Comparison of ENCODE assay signal across 8 cellular contexts in the genomic region with DNA sequence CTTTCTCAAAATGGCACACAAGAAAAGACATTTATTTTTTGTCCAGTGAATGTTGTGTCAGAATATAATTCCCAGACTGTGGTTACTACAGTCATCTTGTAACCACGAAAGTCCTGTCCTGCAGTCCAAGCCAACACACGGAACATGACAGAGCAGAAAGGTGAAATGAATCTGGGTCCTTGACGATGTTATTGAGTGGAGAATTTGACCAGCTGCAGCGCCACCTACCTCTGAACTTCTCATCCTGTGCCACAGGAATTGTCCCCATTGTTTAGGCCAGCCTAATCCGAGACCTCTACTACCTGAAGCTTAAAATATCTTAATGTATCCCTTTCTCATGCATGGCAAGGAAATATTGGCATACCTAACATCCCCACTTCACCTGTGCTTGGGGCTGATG.
DNase-seq lines count a peak whose midpoint lies in the region; ATAC-seq and TF ChIP-seq lines count a peak whose summit lies in the region.

No MANE protein-coding gene starts in this region.

- no peak overlapping the region for H3K27ac ChIP-seq in WERI-Rb-1
- H3K27ac ChIP-seq in parathyroid adenoma: no peak overlapping the region

- H3K4me3 ChIP-seq in NB4 (ENCODE audit: low read depth, low read length) (no peak overlapping the region), WERI-Rb-1 (ENCODE audit: low read depth, low read length) (no peak overlapping the region), parathyroid adenoma (ENCODE audit: low read depth, low read length) (no peak overlapping the region)

- peak; percentile 21 for DNase-seq in DMS153 treated with DMSO at 0.1 percent for 48 hours (lab: John Stamatoyannopoulos, UW; ENCODE audit: unreplicated experiment)
- no peak for DNase-seq in DMS153 (lab: John Stamatoyannopoulos, UW)
- peak; percentile 35 for DNase-seq in NB4 (ENCODE audit: low read depth)
- peak; percentile 52 for DNase-seq in WERI-Rb-1
- no peak for DNase-seq in ecto neural progenitor cell (ENCODE audit: low spot score)
- no peak for DNase-seq in activated CD4-positive, alpha-beta T cell treated with anti-CD3 and anti-CD28 coated beads for 1 hour

- H3K79me2 ChIP-seq in parathyroid adenoma: no peaks in the 10 kb centered on the region

- no peak for ATAC-seq in HG03095 (IDR thresholded peaks at IDR 0.05; ENCODE audit: unreplicated experiment)

- H3K4me2 ChIP-seq in parathyroid adenoma (ENCODE audit: low read length): no peak overlapping the region

- TF ChIP-seq CTCF in NB4 (IDR thresholded peaks at IDR 0.05; ENCODE audit: low read depth, low read length) (peak; percentile 62), WERI-Rb-1 (IDR thresholded peaks at IDR 0.05; ENCODE audit: low read depth, low read length) (peak; percentile 74), parathyroid adenoma (IDR thresholded peaks at IDR 0.05) (peak; percentile 7)

- no peak overlapping the region for H3K9ac ChIP-seq in parathyroid adenoma

- TF ChIP-seq POLR2A in NB4 (IDR thresholded peaks at IDR 0.05; ENCODE audit: extremely low read depth, insufficient read length): no peak

- no peaks in the 10 kb centered on the region for H3K27me3 ChIP-seq in WERI-Rb-1 (ENCODE audit: insufficient read depth, low read depth, severe bottlenecking)
- H3K27me3 ChIP-seq in parathyroid adenoma (ENCODE audit: control insufficient read depth, insufficient read depth, low read length): no peaks in the 10 kb centered on the region

- H3K9me3 ChIP-seq in WERI-Rb-1 (ENCODE audit: severe bottlenecking) (no peaks in the 10 kb centered on the region), parathyroid adenoma (ENCODE audit: control insufficient read depth, low read length) (no peaks in the 10 kb centered on the region)

- H3K4me1 ChIP-seq in parathyroid adenoma: no peaks in the 10 kb centered on the region

- H3K36me3 ChIP-seq in WERI-Rb-1: peaks cover 82% of the 10 kb centered on the region
- no peaks in the 10 kb centered on the region for H3K36me3 ChIP-seq in parathyroid adenoma (ENCODE audit: control insufficient read depth, insufficient read depth, low read length)

- no peak overlapping the region for H2AFZ ChIP-seq in parathyroid adenoma

Comparison
In these comparisons a context has a peak if more than half of its experiments do, and no peak if none do; other contexts are left out.
1. DNase-seq: peak in DMS153 treated with DMSO at 0.1 percent for 48 hours (single experiment), NB4 (single experiment) and WERI-Rb-1 (single experiment); none in DMS153 (single experiment), ecto neural progenitor cell (single experiment) and activated CD4-positive, alpha-beta T cell treated with anti-CD3 and anti-CD28 coated beads for 1 hour (single experiment).
2. CTCF ChIP-seq: peak in every context shown above with its lines; median percentile 74 in WERI-Rb-1; 62 in NB4; 7 in parathyroid adenoma.